In the genomic region with DNA sequence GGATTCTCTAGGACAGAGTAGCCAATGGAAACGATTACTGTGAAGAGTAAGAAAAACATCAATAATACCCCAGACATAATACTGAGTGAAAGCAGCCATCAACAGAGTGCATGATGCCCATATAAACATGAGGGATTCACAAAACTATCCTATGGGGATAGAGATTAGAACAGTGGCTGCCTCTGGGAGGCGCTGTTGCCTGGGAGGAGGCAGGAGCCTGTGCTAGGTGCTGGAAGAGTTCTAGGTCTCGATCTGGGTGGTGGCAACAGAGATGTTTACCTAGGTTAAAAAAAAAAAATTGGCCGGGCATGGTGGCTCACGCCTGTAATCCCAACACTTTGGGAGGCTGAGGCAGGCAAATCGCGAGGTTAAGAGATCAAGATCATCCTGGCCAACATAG, we compare ENCODE assay signal across 2 cellular contexts.
TF ChIP-seq lines count a peak whose summit lies in the region.

No MANE protein-coding gene starts in this region.

TF ChIP-seq in A549, 52 proteins besides CTCF, POLR2A, EP300 and RAD21 (continued from another document):
- TF ChIP-seq KDM5A (IDR thresholded peaks at IDR 0.05) (no peak), ZSCAN20 (CRISPR knock-in tag; IDR thresholded peaks at IDR 0.05) (no peak), KDM1A (IDR thresholded peaks at IDR 0.05; ENCODE audit: low read depth) (no peak), MAZ (IDR thresholded peaks at IDR 0.05; ENCODE audit: borderline replicate concordance, low read depth, low read length) (no peak), RCOR1 (IDR thresholded peaks at IDR 0.05; ENCODE audit: low read depth, low read length) (no peak), JUN (IDR thresholded peaks at IDR 0.05) (no peak), POLR2AphosphoS2 (conservative IDR thresholded peaks at IDR 0.05; ENCODE audit: low read length) (no peak)
- TF ChIP-seq, protein P1, sequence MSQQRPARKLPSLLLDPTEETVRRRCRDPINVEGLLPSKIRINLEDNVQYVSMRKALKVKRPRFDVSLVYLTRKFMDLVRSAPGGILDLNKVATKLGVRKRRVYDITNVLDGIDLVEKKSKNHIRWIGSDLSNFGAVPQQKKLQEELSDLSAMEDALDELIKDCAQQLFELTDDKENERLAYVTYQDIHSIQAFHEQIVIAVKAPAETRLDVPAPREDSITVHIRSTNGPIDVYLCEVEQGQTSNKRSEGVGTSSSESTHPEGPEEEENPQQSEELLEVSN (IDR thresholded peaks at IDR 0.05; ENCODE audit: borderline replicate concordance, low read depth) = no peak
TF ChIP-seq in A549: peak in this region for 0.

TF ChIP-seq in K562, 482 proteins besides CTCF, POLR2A, EP300 and RAD21 (continued from another document):
- TF ChIP-seq, protein P2, sequence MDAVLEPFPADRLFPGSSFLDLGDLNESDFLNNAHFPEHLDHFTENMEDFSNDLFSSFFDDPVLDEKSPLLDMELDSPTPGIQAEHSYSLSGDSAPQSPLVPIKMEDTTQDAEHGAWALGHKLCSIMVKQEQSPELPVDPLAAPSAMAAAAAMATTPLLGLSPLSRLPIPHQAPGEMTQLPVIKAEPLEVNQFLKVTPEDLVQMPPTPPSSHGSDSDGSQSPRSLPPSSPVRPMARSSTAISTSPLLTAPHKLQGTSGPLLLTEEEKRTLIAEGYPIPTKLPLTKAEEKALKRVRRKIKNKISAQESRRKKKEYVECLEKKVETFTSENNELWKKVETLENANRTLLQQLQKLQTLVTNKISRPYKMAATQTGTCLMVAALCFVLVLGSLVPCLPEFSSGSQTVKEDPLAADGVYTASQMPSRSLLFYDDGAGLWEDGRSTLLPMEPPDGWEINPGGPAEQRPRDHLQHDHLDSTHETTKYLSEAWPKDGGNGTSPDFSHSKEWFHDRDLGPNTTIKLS (IDR thresholded peaks at IDR 0.05; ENCODE audit: borderline replicate concordance, low read depth) = peak; percentile 57; the same call in 1 of the 2 replicates
- no peak for TF ChIP-seq ERF (CRISPR knock-in tag; IDR thresholded peaks at IDR 0.05)
- no peak for TF ChIP-seq ARNT (IDR thresholded peaks at IDR 0.05)
- TF ChIP-seq SREBF1 (IDR thresholded peaks at IDR 0.05; ENCODE audit: borderline replicate concordance, low read depth, low read length) = no peak
TF ChIP-seq in K562: peak in this region for 1.
